ENCODE assay signal across 1 cellular context in genomic region chr4:1948892-1949436, GRCh38.
TF ChIP-seq lines count a peak whose summit lies in the region.

No MANE protein-coding gene starts in this region.

TF ChIP-seq in H1, 55 proteins besides CTCF, POLR2A, EP300 and RAD21:
- TF ChIP-seq CEBPB (IDR thresholded peaks at IDR 0.05; ENCODE audit: low read depth, low read length) = no peak
